11 cellular contexts compared by ENCODE assay signal in genomic region chr11:14541180-14541579, GRCh38. TPM values are rescaled to one million over a fixed set of nuclear protein-coding genes. Genes with fewer than 3 reads are reported as not detected.
DNase-seq lines count a peak whose midpoint lies in the region; ATAC-seq and TF ChIP-seq lines count a peak whose summit lies in the region.
"Had no signal": no experiment of that assay in that cellular context is flagged by ENCODE, and none has a peak within 500 bp of the region (broad histone marks: within the 10 kb centered on the region; RNA-seq: fewer than 3 reads in every experiment).

No MANE protein-coding gene starts in this region.

- no peaks in the 10 kb centered on the region for H3K9me3 ChIP-seq in fibroblast of lung (ENCODE audit: control insufficient read depth, insufficient read depth, low read depth, low read length)
- H3K9me3 ChIP-seq: BLaER1 had no signal

- H3K36me3 ChIP-seq in fibroblast of lung (ENCODE audit: control insufficient read depth, insufficient read depth, low read length), result no peaks in the 10 kb centered on the region
- H3K36me3 ChIP-seq: BLaER1 had no signal

- no peaks in the 10 kb centered on the region for H3K27me3 ChIP-seq in fibroblast of lung (ENCODE audit: control insufficient read depth, insufficient read depth, low read length)
- H3K27me3 ChIP-seq: BLaER1 had no signal

- no peaks in the 10 kb centered on the region for H3K79me2 ChIP-seq in fibroblast of lung (ENCODE audit: control insufficient read depth, insufficient read depth, low read length)

- H3K4me1 ChIP-seq in fibroblast of lung (ENCODE audit: control insufficient read depth, extremely low read depth, insufficient read depth, low read length), result no peaks in the 10 kb centered on the region

- no peaks in the 10 kb centered on the region for H4K20me1 ChIP-seq in fibroblast of lung (ENCODE audit: control insufficient read depth, extremely low read depth, insufficient read depth, low read length)
- H4K20me1 ChIP-seq: BLaER1 had no signal

- no peak overlapping the region for H3K4me2 ChIP-seq in fibroblast of lung (ENCODE audit: extremely low read depth, insufficient read depth, low read length)
- H3K4me2 ChIP-seq: BLaER1 had no signal

- peak; percentile 74 for ATAC-seq in omental fat pad (ENCODE audit: low FRiP score)
- ATAC-seq in stimulated activated naive B cell treated with anti-CD40 and anti-IgM and Interleukin-4, amounts not matched to agents 10 μg/mL and 1 μg/mL and 100 μg/mL, for 72 hours (replicated peaks), result no peak

- no peak overlapping the region for H3K9ac ChIP-seq in fibroblast of lung (ENCODE audit: insufficient read depth, low read length)
- H3K9ac ChIP-seq: BLaER1 had no signal

- peak overlapping the region; percentile 36 for H2AFZ ChIP-seq in fibroblast of lung (ENCODE audit: low read length)

- no peaks in the 10 kb centered on the region for H3K36me3 Mint-ChIP-seq in stimulated activated naive B cell treated with anti-CD40 and anti-IgM and Interleukin-4, amounts not matched to agents 10 μg/mL and 1 μg/mL and 100 μg/mL, for 72 hours

- in situ Hi-C loops in SK-MEL-5 (cut with HindIII; ENCODE audit: low pct_unique_long_range_greater_than_20kb, low sequenced_read_pairs) (no loop called here), KBM-7 (cut with MboI; ENCODE audit: low pct_unique_long_range_greater_than_20kb, low sequenced_read_pairs) (loop anchor here (25.0 kb wide), 1 partner anchor 246 kb away; no protein-coding TSS in a partner anchor)

- no peak overlapping the region for H3K4me3 ChIP-seq in fibroblast of lung (replicated peaks in 1 of 4; ENCODE audit: control extremely low read depth in 1 of 4, insufficient read depth in 1 of 4, low read depth in 3 of 4, low read length in 4 of 4)
- H3K4me3 ChIP-seq: BLaER1 had no signal

- H3K4me3 Mint-ChIP-seq in stimulated activated naive B cell treated with anti-CD40 and anti-IgM and Interleukin-4, amounts not matched to agents 10 μg/mL and 1 μg/mL and 100 μg/mL, for 72 hours, result no peak overlapping the region

- no peaks in the 10 kb centered on the region for H3K27me3 Mint-ChIP-seq in stimulated activated naive B cell treated with anti-CD40 and anti-IgM and Interleukin-4, amounts not matched to agents 10 μg/mL and 1 μg/mL and 100 μg/mL, for 72 hours

- TF ChIP-seq CTCF in fibroblast of lung (conservative IDR thresholded peaks at IDR 0.05 in 1 of 2, IDR thresholded peaks at IDR 0.05 in 1 of 2; ENCODE audit: low read depth in 1 of 2, low read length in 2 of 2), result no peak
- no peak for TF ChIP-seq CTCF in omental fat pad (IDR thresholded peaks at IDR 0.05)

- peaks cover 5% of the 10 kb centered on the region in 2 donors for H3K4me1 Mint-ChIP-seq in stimulated activated naive B cell treated with anti-CD40 and anti-IgM and Interleukin-4, amounts not matched to agents 10 μg/mL and 1 μg/mL and 100 μg/mL, for 72 hours

- DNase-seq in CD1c-positive myeloid dendritic cell (ENCODE audit: extremely low spot score), result peak; percentile 53
- DNase-seq in SK-MEL-5 (ENCODE audit: low read depth, low spot score), result peak; percentile 56
- DNase-seq in fibroblast of lung (ENCODE audit: low read depth in 2 of 2), result peak; percentile 1 to 55
- DNase-seq in omental fat pad (ENCODE audit: low spot score), result no peak
- no peak for DNase-seq in activated CD8-positive, alpha-beta memory T cell treated with anti-CD3 and anti-CD28 coated beads, Interleukin-2, amount 50 U/mL, for 4 hours
- no peak for DNase-seq in stimulated activated naive B cell treated with anti-CD40 and anti-IgM and Interleukin-4, amounts not matched to agents 10 μg/mL and 1 μg/mL and 100 μg/mL, for 72 hours
- DNase-seq in KBM-7, result no peak
- no peak for DNase-seq in NCI-H345 treated with DMSO at 0.1 percent for 48 hours (lab: John Stamatoyannopoulos, UW; ENCODE audit: unreplicated experiment)
- DNase-seq: KG1, NCI-H524 treated with DMSO at 0.1 percent for 48 hours had no signal

- H3K27ac Mint-ChIP-seq in stimulated activated naive B cell treated with anti-CD40 and anti-IgM and Interleukin-4, amounts not matched to agents 10 μg/mL and 1 μg/mL and 100 μg/mL, for 72 hours, result no peak overlapping the region

- no peak overlapping the region for H3K27ac ChIP-seq in fibroblast of lung (ENCODE audit: insufficient read depth, low read length)
- H3K27ac ChIP-seq: BLaER1 had no signal

- H3K9me3 Mint-ChIP-seq in stimulated activated naive B cell treated with anti-CD40 and anti-IgM and Interleukin-4, amounts not matched to agents 10 μg/mL and 1 μg/mL and 100 μg/mL, for 72 hours, result no peaks in the 10 kb centered on the region

RNA-seq across cellular contexts. Expression of gene PSMA1, which starts 21.0 kb away (rescaled TPM):
- 278 and 284 TPM in 2 replicates for total RNA-seq in SK-MEL-5 (2014; rRNA removed; shearing (Covaris generic))
- 155 and 188 TPM in 2 replicates for polyA plus RNA-seq in SK-MEL-5 (2015; cell fraction: cytosol; rRNA removed)
- 1,077 and 1,107 TPM in 2 replicates for polyA plus RNA-seq in SK-MEL-5 (2015; cell fraction: nucleus; rRNA removed)
- total RNA-seq in fibroblast of lung (136 and 165 TPM in 2 replicates), omental fat pad (100 to 1,000 TPM; 109 to 165 (median 133) TPM)
- 209 and 220 TPM in 2 replicates for polyA plus RNA-seq in fibroblast of lung
- polyA plus RNA-seq in fibroblast of lung (2012), result 176 and 193 TPM in 2 replicates
- 52.1 and 57.2 TPM in 2 replicates for polyA minus RNA-seq in fibroblast of lung (ENCODE audit: low replicate concordance)

RNA-seq across cellular contexts. Expression of gene COPB1, which starts 41.6 kb away (rescaled TPM):
- 195 and 215 TPM in 2 replicates for total RNA-seq in SK-MEL-5 (2014; rRNA removed; shearing (Covaris generic))
- polyA plus RNA-seq in SK-MEL-5 (2015; cell fraction: cytosol; rRNA removed), result 92.8 and 131 TPM in 2 replicates
- polyA plus RNA-seq in SK-MEL-5 (2015; cell fraction: nucleus; rRNA removed), result 145 and 148 TPM in 2 replicates
- total RNA-seq in fibroblast of lung, result 237 and 292 TPM in 2 replicates
- 183 and 264 TPM in 2 replicates for polyA plus RNA-seq in fibroblast of lung
- polyA plus RNA-seq in fibroblast of lung (2012), result 131 and 158 TPM in 2 replicates
- 53.4 and 87.1 TPM in 2 replicates for polyA minus RNA-seq in fibroblast of lung (ENCODE audit: low replicate concordance)
- 100 to 1,000 TPM; 102 to 126 (median 112) TPM for total RNA-seq in omental fat pad

Comparison
In these comparisons a context has a peak if more than half of its experiments do, and no peak if none do; other contexts are left out.
1. DNase-seq: peak in CD1c-positive myeloid dendritic cell (single experiment), SK-MEL-5 (single experiment) and fibroblast of lung (2 of 2); none in omental fat pad (single experiment), activated CD8-positive, alpha-beta memory T cell treated with anti-CD3 and anti-CD28 coated beads, Interleukin-2, amount 50 U/mL, for 4 hours (single experiment), stimulated activated naive B cell treated with anti-CD40 and anti-IgM and Interleukin-4, amounts not matched to agents 10 μg/mL and 1 μg/mL and 100 μg/mL, for 72 hours (single experiment), KBM-7 (single experiment) and NCI-H345 treated with DMSO at 0.1 percent for 48 hours (single experiment).